ENCODE assay signal across 13 cellular contexts in genomic region chr6:66558189-66558588, GRCh38.
DNase-seq lines count a peak whose midpoint lies in the region; ATAC-seq, FAIRE-seq and TF ChIP-seq lines count a peak whose summit lies in the region.
"Had no signal": no experiment of that assay in that cellular context is flagged by ENCODE, and none has a peak within 500 bp of the region (broad histone marks: within the 10 kb centered on the region; RNA-seq: fewer than 3 reads in every experiment).

No MANE protein-coding gene starts in this region.

- FAIRE-seq in D721Med (lab: Jason Lieb, UNC), result no peak

- intact Hi-C loops in posterior cingulate gyrus (cut with DNase I), result no loop called here

- H3K4me1 ChIP-seq in Peyer's patch, result no peaks in the 10 kb centered on the region

- peaks cover 2% of the 10 kb centered on the region for H3K9me3 Mint-ChIP-seq in glutamatergic neuron (ENCODE audit: unreplicated experiment)

- no peak overlapping the region for H3K4me3 Mint-ChIP-seq in glutamatergic neuron (ENCODE audit: unreplicated experiment)

- DNase-seq in D721Med (ENCODE audit: insufficient read length, low spot score) (no peak), H4 (ENCODE audit: low spot score) (peak; percentile 49), MV-4-11 (lab: John Stamatoyannopoulos, UW) (peak; percentile 36), glutamatergic neuron (no peak), DMS153 treated with DMSO at 0.1 percent for 48 hours (lab: John Stamatoyannopoulos, UW; ENCODE audit: unreplicated experiment) (no peak), posterior cingulate gyrus (no peak), Peyer's patch (no peak)
- DNase-seq: activated T-cell treated with anti-CD3 and anti-CD28 coated beads for 4 hours, Calu3, trophoblast cell had no signal

- H3K27me3 Mint-ChIP-seq in glutamatergic neuron (ENCODE audit: unreplicated experiment), result no peaks in the 10 kb centered on the region

- H3K4me1 Mint-ChIP-seq in glutamatergic neuron (ENCODE audit: low read depth, unreplicated experiment), result no peaks in the 10 kb centered on the region

- no peak overlapping the region for H3K4me3 ChIP-seq in Peyer's patch

- H3K36me3 Mint-ChIP-seq in glutamatergic neuron (ENCODE audit: unreplicated experiment), result peaks cover 11% of the 10 kb centered on the region

- no peak for ATAC-seq in HG02588 (IDR thresholded peaks at IDR 0.05; ENCODE audit: unreplicated experiment)
- ATAC-seq: sciatic nerve had no signal

- H3K27ac ChIP-seq in Peyer's patch, result no peak overlapping the region
- H3K27ac ChIP-seq: epithelial cell of prostate had no signal

- TF ChIP-seq CTCF in D721Med (IDR thresholded peaks at IDR 0.05; ENCODE audit: insufficient read depth, missing control alignments), result peak; percentile 19
- TF ChIP-seq CTCF in glutamatergic neuron (IDR thresholded peaks at IDR 0.05; ENCODE audit: partially characterized antibody, unreplicated experiment), result peak; percentile 36
- no peak for TF ChIP-seq CTCF in Peyer's patch (IDR thresholded peaks at IDR 0.05)

- H3K27ac Mint-ChIP-seq in glutamatergic neuron (ENCODE audit: unreplicated experiment), result no peak overlapping the region

- TF ChIP-seq POLR2A in Peyer's patch (IDR thresholded peaks at IDR 0.05), result no peak

- H3K27me3 ChIP-seq in Peyer's patch, result no peaks in the 10 kb centered on the region

- no peaks in the 10 kb centered on the region for H3K9me3 ChIP-seq in Peyer's patch

- no peaks in the 10 kb centered on the region for H3K36me3 ChIP-seq in Peyer's patch

Comparison
In these comparisons a context has a peak if more than half of its experiments do, and no peak if none do; other contexts are left out.
1. DNase-seq: peak in H4 (single experiment) and MV-4-11 (single experiment); none in D721Med (single experiment), glutamatergic neuron (single experiment), DMS153 treated with DMSO at 0.1 percent for 48 hours (single experiment), posterior cingulate gyrus (0 of 10) and Peyer's patch (0 of 3).
2. CTCF ChIP-seq: peak in D721Med (single experiment) and glutamatergic neuron (single experiment); none in Peyer's patch (0 of 6).